In genomic region chr4:2258091-2259035, GRCh38 we compare ENCODE assay signal across 1 cellular context.
TF ChIP-seq lines count a peak whose summit lies in the region.

No MANE protein-coding gene starts in this region.

TF ChIP-seq in HepG2, 621 proteins besides CTCF, POLR2A, EP300 and RAD21:
- TF ChIP-seq, protein P1, sequence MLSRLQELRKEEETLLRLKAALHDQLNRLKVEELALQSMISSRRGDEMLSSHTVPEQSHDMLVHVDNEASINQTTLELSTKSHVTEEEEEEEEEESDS (CRISPR knock-in tag; IDR thresholded peaks at IDR 0.05; ENCODE audit: borderline replicate concordance), result no peak
- TF ChIP-seq RBFOX2 (IDR thresholded peaks at IDR 0.05; ENCODE audit: low read depth, low read length) (peak; percentile 9; the same call in 1 of the 2 replicates), ASH2L (IDR thresholded peaks at IDR 0.05; ENCODE audit: insufficient read length, low read depth, low read length) (no peak), AKAP8 (CRISPR knock-in tag; IDR thresholded peaks at IDR 0.05) (peak; percentile 46; the same call in 1 of the 2 replicates), AGO2 (optimal IDR thresholded peaks at IDR 0.05; ENCODE audit: low read depth, low read length) (peak; percentile 53)
